Comparison of ENCODE assay signal across 17 cellular contexts in genomic region chr3:127479449-127479848, GRCh38.
DNase-seq lines count a peak whose midpoint lies in the region; ATAC-seq, FAIRE-seq and TF ChIP-seq lines count a peak whose summit lies in the region.
"Had no signal": no experiment of that assay in that cellular context is flagged by ENCODE, and none has a peak within 500 bp of the region (broad histone marks: within the 10 kb centered on the region; RNA-seq: fewer than 3 reads in every experiment).

No MANE protein-coding gene starts in this region.

- H3K4me2 ChIP-seq in BLaER1 = peak overlapping the region; percentile 26; the same call in 1 of the 2 replicates
- H3K4me2 ChIP-seq in GM23338 = no peak overlapping the region
- H3K4me2 ChIP-seq: PC-9 had no signal

- H3K27ac Mint-ChIP-seq in GM23338 = 0 out of 2 replicates have a peak overlapping the region, but pooled peaks have one; percentile 49
- no peak overlapping the region for H3K27ac Mint-ChIP-seq in glutamatergic neuron (ENCODE audit: unreplicated experiment)
- H3K27ac Mint-ChIP-seq: activated T-helper 2 cell treated with anti-CD3 and anti-CD28 coated beads, Interferon-gamma antibody, Interleukin-2, Interleukin-4, amounts not matched to agents 10 μg/mL and 5 μg/mL and 100 μg/mL, durations not matched to agents 14 hours and 24 hours and 36 hours; stimulated activated memory B cell treated with anti-CD40 and anti-IgM and Interleukin-4, amounts not matched to agents 10 μg/mL and 1 μg/mL and 100 μg/mL, for 72 hours had no signal

- H3K4me1 ChIP-seq in BLaER1 = peaks cover 23% of the 10 kb centered on the region
- H3K4me1 ChIP-seq in GM23338 (ENCODE audit: insufficient read depth) = 0 out of 2 replicates have a peak, but pooled peaks cover 6% of the 10 kb centered on the region
- H3K4me1 ChIP-seq in ovary (ENCODE audit: insufficient read depth) = peaks cover 5% of the 10 kb centered on the region

- TF ChIP-seq EP300 in ovary (IDR thresholded peaks at IDR 0.05) = no peak

- peaks cover 27% of the 10 kb centered on the region for H3K4me1 Mint-ChIP-seq in GM23338
- peaks cover 6% of the 10 kb centered on the region for H3K4me1 Mint-ChIP-seq in glutamatergic neuron (ENCODE audit: low read depth, unreplicated experiment)
- H3K4me1 Mint-ChIP-seq: stimulated activated memory B cell treated with anti-CD40 and anti-IgM and Interleukin-4, amounts not matched to agents 10 μg/mL and 1 μg/mL and 100 μg/mL, for 72 hours had no signal

- no peak overlapping the region for H3K4me3 ChIP-seq in BLaER1
- H3K4me3 ChIP-seq in GM23338 = no peak overlapping the region
- H3K4me3 ChIP-seq in ovary = no peak overlapping the region
- H3K4me3 ChIP-seq: PC-9 had no signal

- H2AFZ ChIP-seq in GM23338 = peak overlapping the region; percentile 73
- H2AFZ ChIP-seq: PC-9 had no signal

- DNase-seq in GM23338 (ENCODE audit: low spot score) (peak; percentile 42), glutamatergic neuron (peak; percentile 50), ovary (peak in 4 of 5 donors; percentile 44 to 75 (median 60)), NCI-H69 (lab: John Stamatoyannopoulos, UW) (no peak), frontal cortex (ENCODE audit: low spot score in 2 of 2) (no peak)
- DNase-seq: activated CD4-positive, alpha-beta T cell treated with anti-CD3 and anti-CD28 coated beads for 1 hour; AML-193; dermis blood vessel endothelial cell; KG1; kidney glomerular epithelial cell; NCI-H82; PC-9 had no signal

- no peak for FAIRE-seq in frontal cortex (lab: Jason Lieb, UNC)
- FAIRE-seq: bronchial epithelial cell had no signal

- H3K9me3 Mint-ChIP-seq in GM23338 (no peaks in the 10 kb centered on the region), glutamatergic neuron (ENCODE audit: unreplicated experiment) (no peaks in the 10 kb centered on the region)
- H3K9me3 Mint-ChIP-seq: activated T-helper 2 cell treated with anti-CD3 and anti-CD28 coated beads, Interferon-gamma antibody, Interleukin-2, Interleukin-4, amounts not matched to agents 10 μg/mL and 5 μg/mL and 100 μg/mL, durations not matched to agents 14 hours and 24 hours and 36 hours; stimulated activated memory B cell treated with anti-CD40 and anti-IgM and Interleukin-4, amounts not matched to agents 10 μg/mL and 1 μg/mL and 100 μg/mL, for 72 hours had no signal

- ATAC-seq in GM23338 (peak; percentile 88), GM18498 (IDR thresholded peaks at IDR 0.05; ENCODE audit: unreplicated experiment) (no peak)
- ATAC-seq: stimulated activated memory B cell treated with anti-CD40 and anti-IgM and Interleukin-4, amounts not matched to agents 10 μg/mL and 1 μg/mL and 100 μg/mL, for 72 hours had no signal

- H3K36me3 ChIP-seq in BLaER1 (no peaks in the 10 kb centered on the region), GM23338 (ENCODE audit: insufficient read depth) (no peaks in the 10 kb centered on the region), ovary (no peaks in the 10 kb centered on the region)

- no peak for TF ChIP-seq POLR2A in ovary (IDR thresholded peaks at IDR 0.05)

- no peaks in the 10 kb centered on the region for H4K20me1 ChIP-seq in BLaER1
- H4K20me1 ChIP-seq in GM23338 (replicated peaks; ENCODE audit: insufficient read depth) = no peaks in the 10 kb centered on the region

- H3K36me3 Mint-ChIP-seq in GM23338 (ENCODE audit: low read depth) (no peaks in the 10 kb centered on the region), glutamatergic neuron (ENCODE audit: unreplicated experiment) (peaks cover 3% of the 10 kb centered on the region)
- H3K36me3 Mint-ChIP-seq: stimulated activated memory B cell treated with anti-CD40 and anti-IgM and Interleukin-4, amounts not matched to agents 10 μg/mL and 1 μg/mL and 100 μg/mL, for 72 hours had no signal

- intact Hi-C loops in ovary (cut with DNase I) = no loop called here

- TF ChIP-seq CTCF in GM23338 (conservative IDR thresholded peaks at IDR 0.05; ENCODE audit: low read depth in 2 of 2) (no peak), glutamatergic neuron (IDR thresholded peaks at IDR 0.05; ENCODE audit: partially characterized antibody, unreplicated experiment) (no peak), ovary (IDR thresholded peaks at IDR 0.05) (no peak)

- H3K27ac ChIP-seq in BLaER1 = no peak overlapping the region
- H3K27ac ChIP-seq in GM23338 (ENCODE audit: low read depth) = no peak overlapping the region
- no peak overlapping the region for H3K27ac ChIP-seq in ovary
- H3K27ac ChIP-seq: PC-9 had no signal

- no peaks in the 10 kb centered on the region for H3F3A ChIP-seq in GM23338 (replicated peaks; ENCODE audit: low read depth)

- no peak overlapping the region for H3K9ac ChIP-seq in BLaER1

- H3K27me3 Mint-ChIP-seq in GM23338 (ENCODE audit: insufficient read depth, low read depth, poor library complexity) (peaks cover 2% of the 10 kb centered on the region), glutamatergic neuron (ENCODE audit: unreplicated experiment) (peaks cover 5% of the 10 kb centered on the region)

- 20 to 37% (median 36%) methylated on average over 12 of the region's 12 CpGs for WGBS in ovary, 3 donors

- H3K9me3 ChIP-seq in BLaER1 (no peaks in the 10 kb centered on the region), ovary (no peaks in the 10 kb centered on the region)

- H3K4me3 Mint-ChIP-seq in GM23338 (no peak overlapping the region), glutamatergic neuron (ENCODE audit: unreplicated experiment) (no peak overlapping the region)
- H3K4me3 Mint-ChIP-seq: stimulated activated memory B cell treated with anti-CD40 and anti-IgM and Interleukin-4, amounts not matched to agents 10 μg/mL and 1 μg/mL and 100 μg/mL, for 72 hours had no signal

- H3K79me2 ChIP-seq in GM23338 (replicated peaks; ENCODE audit: insufficient read depth) = no peaks in the 10 kb centered on the region

- H3K27me3 ChIP-seq in BLaER1 (no peaks in the 10 kb centered on the region; the same call in 1 of the 2 replicates), GM23338 (ENCODE audit: insufficient read depth) (no peaks in the 10 kb centered on the region), ovary (no peaks in the 10 kb centered on the region)

- no peaks in the 10 kb centered on the region for H3K9me2 ChIP-seq in GM23338 (ENCODE audit: insufficient read depth)

TF ChIP-seq in GM23338, 12 proteins besides CTCF, POLR2A, EP300 and RAD21:
- no peak for TF ChIP-seq JUNB (IDR thresholded peaks at IDR 0.05; ENCODE audit: unreplicated experiment)
- TF ChIP-seq CREB1 (CRISPR knock-in tag; IDR thresholded peaks at IDR 0.05; ENCODE audit: low read depth) = no peak

Comparison
In these comparisons a context has a peak if more than half of its experiments do, and no peak if none do; other contexts are left out.
1. DNase-seq: peak in GM23338 (single experiment), glutamatergic neuron (single experiment) and ovary (4 of 5); none in NCI-H69 (single experiment) and frontal cortex (0 of 2).